In genomic region chr17:29722411-29723198, GRCh38 we compare ENCODE assay signal across 8 cellular contexts.
A peak's percentile ranks its signal among the peaks of the same experiment; 100 is the strongest.
DNase-seq lines count a peak whose midpoint lies in the region; ATAC-seq, FAIRE-seq and TF ChIP-seq lines count a peak whose summit lies in the region.

No MANE protein-coding gene starts in this region.

- no peak for TF ChIP-seq CTCF in CD4-positive, alpha-beta T cell (IDR thresholded peaks at IDR 0.05)
- TF ChIP-seq CTCF in H1 (IDR thresholded peaks at IDR 0.05; ENCODE audit: control extremely low read depth in 1 of 3, insufficient read depth in 1 of 3, low read depth in 1 of 3, low read length in 3 of 3): no peak

- H3K36me3 Mint-ChIP-seq in CD4-positive, alpha-beta T cell (ENCODE audit: low read depth): peaks cover 20% of the 10 kb centered on the region
- H3K36me3 Mint-ChIP-seq in naive thymus-derived CD8-positive, alpha-beta T cell: peaks cover 0 to 9% (median 5%) of the 10 kb centered on the region in 3 donors

- no peaks in the 10 kb centered on the region for H4K20me1 ChIP-seq in H1 (replicated peaks in 1 of 2; ENCODE audit: control insufficient read depth in 1 of 2, insufficient read depth in 2 of 2, low read length in 2 of 2)

- H3K27me3 Mint-ChIP-seq in CD4-positive, alpha-beta T cell: no peaks in the 10 kb centered on the region
- H3K27me3 Mint-ChIP-seq in naive thymus-derived CD8-positive, alpha-beta T cell: no peaks in the 10 kb centered on the region

- H2BK20ac ChIP-seq in H1 (ENCODE audit: low read length): no peak overlapping the region

- no peaks in the 10 kb centered on the region for H3K23me2 ChIP-seq in H1 (ENCODE audit: low read depth, low read length)

- no peak overlapping the region for H4K5ac ChIP-seq in H1 (ENCODE audit: insufficient read length, low read depth, low read length)

- intact Hi-C loops in CD4-positive, alpha-beta T cell (cut with DNase I, micrococcal nuclease): loop anchor here in 1 of 2 experiments (1.0 kb wide), 3 partner anchors 9 to 38 kb away; no protein-coding TSS in a partner anchor

- peak; percentile 76 for ATAC-seq in CD4-positive, alpha-beta T cell (ENCODE audit: poor library complexity)
- peak; percentile 75 for ATAC-seq in HG03280 (IDR thresholded peaks at IDR 0.05; ENCODE audit: unreplicated experiment)
- ATAC-seq in naive thymus-derived CD8-positive, alpha-beta T cell: peak; percentile 79 to 83

- WGBS in H1 (ENCODE audit: extremely low coverage in 1 of 2, insufficient coverage in 1 of 2, insufficient read length in 1 of 2, insufficient replicate concordance in 2 of 2, low coverage in 1 of 2, low lambda C conversion rate in 2 of 2, missing lambda C conversion rate in 1 of 2), 2 experiments: 89% methylated on average over 9 of the region's 9 CpGs; no CpG with 5 or more reads in 1 of the 2 experiments

- peaks cover 0 to 8% (median 4%) of the 10 kb centered on the region in 4 experiments; a peak in 3 of 7 replicates for H3K4me1 ChIP-seq in H1 (replicated peaks in 1 of 4; ENCODE audit: control insufficient read depth in 3 of 4, insufficient read depth in 4 of 4, low read length in 3 of 4)

- no peaks in the 10 kb centered on the region for H3K36me3 ChIP-seq in H1 (ENCODE audit: control insufficient read depth in 2 of 4, insufficient read depth in 4 of 4, low read length in 3 of 4)

- no peaks in the 10 kb centered on the region; a peak in 1 of 4 replicates for H3K79me2 ChIP-seq in H1 (ENCODE audit: control insufficient read depth in 1 of 2, insufficient read depth in 2 of 2, low read length in 2 of 2)

- H2BK120ac ChIP-seq in H1 (replicated peaks; ENCODE audit: low read depth, low read length): peak overlapping the region; percentile 43

- H3K27me3 ChIP-seq in CD4-positive, alpha-beta T cell (ENCODE audit: control insufficient read depth, insufficient read depth, low read length): no peaks in the 10 kb centered on the region
- H3K27me3 ChIP-seq in H1 (replicated peaks in 1 of 4; ENCODE audit: control insufficient read depth in 3 of 4, extremely low read depth in 1 of 4, insufficient read depth in 3 of 4, low read length in 3 of 4): no peaks in the 10 kb centered on the region

- no peak overlapping the region for H2BK5ac ChIP-seq in H1 (ENCODE audit: low read depth, low read length)

- peak overlapping the region; percentile 79 for H3K27ac ChIP-seq in CD4-positive, alpha-beta T cell (ENCODE audit: low read depth, low read length)
- no peak overlapping the region for H3K27ac ChIP-seq in H1 (ENCODE audit: low read depth, low read length)

- H3K56ac ChIP-seq in H1 (replicated peaks; ENCODE audit: insufficient read length, low read depth, low read length): no peak overlapping the region

- H4K8ac ChIP-seq in H1 (ENCODE audit: extremely low read depth, insufficient read depth, low read length): no peak overlapping the region

- no peak overlapping the region for H2AFZ ChIP-seq in H1 (ENCODE audit: low read length)

- H3K27ac Mint-ChIP-seq in CD4-positive, alpha-beta T cell: peak overlapping the region; percentile 87
- H3K27ac Mint-ChIP-seq in naive thymus-derived CD8-positive, alpha-beta T cell: peak overlapping the region; percentile 86 to 99 (median 94)

- CTCF ChIA-PET in CD4-positive, alpha-beta T cell (lab: Charles Lee): interaction anchor here (0.6 to 2.2 kb wide), 10 partner anchors 10 to 1532 kb away, joined by 3 to 7 read pairs (median 4); no protein-coding TSS in a partner anchor
- CTCF ChIA-PET in H1 (lab: Charles Lee; ENCODE audit: partially characterized antibody): interaction anchor here (0.9 to 2.9 kb wide), 10 partner anchors 10 to 83 kb away, joined by 3 to 8 read pairs (median 3); no protein-coding TSS in a partner anchor

- POLR2A ChIA-PET in CD4-positive, alpha-beta T cell (lab: Charles Lee): interaction anchor here (0.8 to 5.1 kb wide), 20 partner anchors 10 to 105 kb away, joined by 3 to 77 read pairs (median 4); no protein-coding TSS in a partner anchor
- POLR2A ChIA-PET in H1 (lab: Charles Lee; ENCODE audit: partially characterized antibody): interaction anchor here (1.2 to 1.8 kb wide), 3 partner anchors 10 to 21 kb away, joined by 3 to 8 read pairs (median 4); no protein-coding TSS in a partner anchor
- POLR2A ChIA-PET in naive thymus-derived CD8-positive, alpha-beta T cell (lab: Charles Lee): interaction anchor here (0.7 to 4.9 kb wide), 16 partner anchors 10 to 208 kb away, joined by 3 to 80 read pairs (median 4); partner anchors contain the start of gene CORO6

- H2AK5ac ChIP-seq in H1 (ENCODE audit: low read depth, low read length): no peak overlapping the region

- no peak for TF ChIP-seq POLR2A in H1 (IDR thresholded peaks at IDR 0.05; ENCODE audit: control extremely low read depth in 1 of 2, low read depth in 2 of 2, low read length in 2 of 2)

- H3K4me3 ChIP-seq in H1 (ENCODE audit: extremely low read depth in 1 of 4, insufficient read depth in 2 of 4, low read depth in 3 of 4, low read length in 4 of 4): no peak overlapping the region

- H3K23ac ChIP-seq in H1 (ENCODE audit: insufficient read length): no peak overlapping the region

- no peak overlapping the region for H4K91ac ChIP-seq in H1 (replicated peaks; ENCODE audit: insufficient read length, low read length)

- peaks cover 85% of the 10 kb centered on the region for H3K4me1 Mint-ChIP-seq in CD4-positive, alpha-beta T cell (ENCODE audit: low read depth)
- H3K4me1 Mint-ChIP-seq in naive thymus-derived CD8-positive, alpha-beta T cell: peaks cover 50 to 95% (median 86%) of the 10 kb centered on the region in 4 donors

- H3K9me3 ChIP-seq in CD4-positive, alpha-beta T cell (ENCODE audit: control insufficient read depth, low read length): no peaks in the 10 kb centered on the region
- no peaks in the 10 kb centered on the region for H3K9me3 ChIP-seq in H1 (ENCODE audit: insufficient read depth in 2 of 2, low read depth in 1 of 2, low read length in 1 of 2)

- DNase-seq in CD4-positive, alpha-beta T cell: peak; percentile 15 to 56 (median 32)
- DNase-seq in GM19238 (ENCODE audit: insufficient read length, low spot score) (peak; percentile 44), T-helper 1 cell (peak in 3 of 5 donors; percentile 30 to 39 (median 35)), H1 (ENCODE audit: low read depth in 1 of 2, low spot score in 2 of 2) (no peak), NCI-H128 (lab: John Stamatoyannopoulos, UW; ENCODE audit: unreplicated experiment) (no peak), superior temporal gyrus (ENCODE audit: extremely low spot score) (no peak)
- DNase-seq in naive thymus-derived CD8-positive, alpha-beta T cell: peak in 9 of 10 donors; percentile 35 to 77 (median 57)

- H3K9ac ChIP-seq in H1 (replicated peaks in 1 of 4; ENCODE audit: extremely low read depth in 1 of 4, low read depth in 3 of 4, low read length in 3 of 4): no peak overlapping the region

- no peak overlapping the region for H3K4ac ChIP-seq in H1 (replicated peaks; ENCODE audit: insufficient read length, low read depth, low read length)

- H3K4me2 ChIP-seq in H1 (ENCODE audit: insufficient read depth in 1 of 2, low read depth in 2 of 2, low read length in 2 of 2): no peak overlapping the region

- H2BK12ac ChIP-seq in H1 (ENCODE audit: low read depth, low read length): no peak overlapping the region

- TF ChIP-seq RAD21 in H1 (IDR thresholded peaks at IDR 0.05 in 1 of 2, conservative IDR thresholded peaks at IDR 0.05 in 1 of 2; ENCODE audit: low read depth in 2 of 2, low read length in 2 of 2): no peak

- H3K14ac ChIP-seq in H1 (ENCODE audit: insufficient read length): no peak overlapping the region

- no peak overlapping the region for H2BK15ac ChIP-seq in H1 (ENCODE audit: low read length)

- TF ChIP-seq EP300 in H1 (IDR thresholded peaks at IDR 0.05; ENCODE audit: borderline replicate concordance in 1 of 2, low read depth in 2 of 2, low read length in 2 of 2): no peak

- H3K4me3 Mint-ChIP-seq in CD4-positive, alpha-beta T cell: peak overlapping the region; percentile 82
- H3K4me3 Mint-ChIP-seq in naive thymus-derived CD8-positive, alpha-beta T cell: peak overlapping the region; percentile 53 to 90 (median 76)

- no peak overlapping the region for H3K18ac ChIP-seq in H1 (ENCODE audit: extremely low read depth, low read length)

- FAIRE-seq in H1 (lab: Jason Lieb, UNC): no peak

- no peaks in the 10 kb centered on the region for H3K9me3 Mint-ChIP-seq in CD4-positive, alpha-beta T cell
- H3K9me3 Mint-ChIP-seq in naive thymus-derived CD8-positive, alpha-beta T cell: peaks cover 0 to 2% (median 0%) of the 10 kb centered on the region in 9 donors

- no peaks in the 10 kb centered on the region for H3K79me1 ChIP-seq in H1 (ENCODE audit: low read depth, low read length)

TF ChIP-seq in H1, 55 proteins besides CTCF, POLR2A, EP300 and RAD21:
- TF ChIP-seq ATF3 (IDR thresholded peaks at IDR 0.05; ENCODE audit: insufficient read depth, low read depth, low read length) (no peak), EZH2 (IDR thresholded peaks at IDR 0.05; ENCODE audit: low read depth, low read length, severe bottlenecking) (no peak), RNF2 (IDR thresholded peaks at IDR 0.05; ENCODE audit: borderline replicate concordance, low read depth, low read length, missing control alignments, poor library complexity, severe bottlenecking) (no peak), FOSL1 (IDR thresholded peaks at IDR 0.05; ENCODE audit: insufficient read depth, low read depth, low read length) (no peak), CBX8 (IDR thresholded peaks at IDR 0.05; ENCODE audit: borderline replicate concordance, low read depth, low read length) (no peak), GABPA (IDR thresholded peaks at IDR 0.05; ENCODE audit: borderline replicate concordance, insufficient read depth, low read length) (no peak), CHD2 (IDR thresholded peaks at IDR 0.05; ENCODE audit: low read length) (no peak), GTF2F1 (IDR thresholded peaks at IDR 0.05; ENCODE audit: borderline replicate concordance, low read depth, low read length) (no peak), SAP30 (IDR thresholded peaks at IDR 0.05; ENCODE audit: insufficient read depth, insufficient replicate concordance, low read length) (no peak), JUND (IDR thresholded peaks at IDR 0.05; ENCODE audit: low read length) (no peak), RFX5 (IDR thresholded peaks at IDR 0.05; ENCODE audit: borderline replicate concordance, low read depth, low read length) (no peak), EGR1 (IDR thresholded peaks at IDR 0.05; ENCODE audit: borderline replicate concordance, low read depth, low read length) (no peak), KDM4A (IDR thresholded peaks at IDR 0.05; ENCODE audit: low read depth, low read length, severe bottlenecking) (no peak), BCL11A (IDR thresholded peaks at IDR 0.05; ENCODE audit: low read depth in 2 of 2, low read length in 2 of 2) (no peak), NANOG (IDR thresholded peaks at IDR 0.05; ENCODE audit: insufficient read depth, low read depth, low read length, poor library complexity, severe bottlenecking) (no peak), CEBPB (IDR thresholded peaks at IDR 0.05; ENCODE audit: low read depth, low read length) (no peak)

Comparison
In these comparisons a context has a peak if more than half of its experiments do, and no peak if none do; other contexts are left out.
1. DNase-seq: peak in CD4-positive, alpha-beta T cell (10 of 10), GM19238 (single experiment), T-helper 1 cell (3 of 5) and naive thymus-derived CD8-positive, alpha-beta T cell (9 of 10); none in H1 (0 of 2), NCI-H128 (single experiment) and superior temporal gyrus (single experiment).
2. Peak in every context shown above with its lines, with median percentiles within 50 percentile points of each other: ATAC-seq.